ENCODE assay signal across 14 cellular contexts in genomic region chr15:86115138-86115801, GRCh38. TPM values are rescaled to one million over a fixed set of nuclear protein-coding genes. Genes with fewer than 3 reads are reported as not detected.
A peak's percentile ranks its signal among the peaks of the same experiment; 100 is the strongest.
DNase-seq lines count a peak whose midpoint lies in the region; ATAC-seq and TF ChIP-seq lines count a peak whose summit lies in the region.
"Had no signal": no experiment of that assay in that cellular context is flagged by ENCODE, and none has a peak within 500 bp of the region (broad histone marks: within the 10 kb centered on the region; RNA-seq: fewer than 3 reads in every experiment).

No MANE protein-coding gene starts in this region.

- H3K27ac ChIP-seq in RWPE2 (ENCODE audit: poor library complexity, severe bottlenecking) = no peak overlapping the region
- H3K27ac ChIP-seq in hepatocyte = no peak overlapping the region
- no peak overlapping the region for H3K27ac ChIP-seq in upper lobe of right lung
- H3K27ac ChIP-seq: 22Rv1, KMS-11, sigmoid colon had no signal

- no peaks in the 10 kb centered on the region for H3K9me2 ChIP-seq in hepatocyte (replicated peaks; ENCODE audit: insufficient read depth)

- no peaks in the 10 kb centered on the region for H3K79me2 ChIP-seq in hepatocyte

- H3K4me3 ChIP-seq in RWPE2 (ENCODE audit: severe bottlenecking) (no peak overlapping the region), hepatocyte (no peak overlapping the region), upper lobe of right lung (no peak overlapping the region)
- H3K4me3 ChIP-seq: mucosa of descending colon, sigmoid colon had no signal

- 65% methylated on average over 4 of the region's 4 CpGs for WGBS in hepatocyte (ENCODE audit: low lambda C conversion rate, missing lambda C conversion rate)

- peak; percentile 68 for TF ChIP-seq CTCF in RWPE2 (IDR thresholded peaks at IDR 0.05; ENCODE audit: poor library complexity, severe bottlenecking)
- TF ChIP-seq CTCF in hepatocyte (IDR thresholded peaks at IDR 0.05; ENCODE audit: poor library complexity) = peak; percentile 59
- TF ChIP-seq CTCF in upper lobe of right lung (IDR thresholded peaks at IDR 0.05) = peak; percentile 21
- TF ChIP-seq CTCF in chondrocyte (IDR thresholded peaks at IDR 0.05) = no peak

- no peaks in the 10 kb centered on the region for H3K9me3 ChIP-seq in RWPE2 (ENCODE audit: severe bottlenecking)
- H3K9me3 ChIP-seq in hepatocyte (ENCODE audit: low read depth) = no peaks in the 10 kb centered on the region
- H3K9me3 ChIP-seq in upper lobe of right lung = no peaks in the 10 kb centered on the region
- H3K9me3 ChIP-seq: mucosa of descending colon, sigmoid colon had no signal

- no peaks in the 10 kb centered on the region for H4K20me1 ChIP-seq in hepatocyte (ENCODE audit: insufficient read depth, poor library complexity, severe bottlenecking)

- H3K27me3 ChIP-seq in RWPE2 (ENCODE audit: insufficient read depth, poor library complexity, severe bottlenecking) = peaks cover 33% of the 10 kb centered on the region
- H3K27me3 ChIP-seq in hepatocyte = no peaks in the 10 kb centered on the region
- H3K27me3 ChIP-seq in upper lobe of right lung = no peaks in the 10 kb centered on the region
- H3K27me3 ChIP-seq: sigmoid colon had no signal

- H3K27ac Mint-ChIP-seq in chondrocyte (ENCODE audit: unreplicated experiment) = no peak overlapping the region
- H3K27ac Mint-ChIP-seq: activated CD8-positive, alpha-beta T cell treated with anti-CD3 and anti-CD28 coated beads, Interleukin-2, amount 10 ng/mL, durations not matched to agents 7 days and 5 days had no signal

- H3K27me3 Mint-ChIP-seq in chondrocyte (ENCODE audit: low read depth) = peaks cover 1% of the 10 kb centered on the region

- H3K4me1 Mint-ChIP-seq in chondrocyte (ENCODE audit: low read depth) = no peaks in the 10 kb centered on the region

- no peaks in the 10 kb centered on the region for H3K9me3 Mint-ChIP-seq in chondrocyte (ENCODE audit: low read depth)

- intact Hi-C loops in upper lobe of right lung (cut with DNase I) = no loop called here

- H3K36me3 ChIP-seq in RWPE2 (ENCODE audit: low read depth) (no peaks in the 10 kb centered on the region), hepatocyte (replicated peaks; ENCODE audit: insufficient read depth, low read depth) (no peaks in the 10 kb centered on the region), upper lobe of right lung (no peaks in the 10 kb centered on the region)
- H3K36me3 ChIP-seq: sigmoid colon had no signal

- peak; percentile 31 for DNase-seq in DMS 273 (lab: John Stamatoyannopoulos, UW; ENCODE audit: unreplicated experiment)
- DNase-seq in DMS 273 treated with DMSO at 0.1 percent for 48 hours (lab: John Stamatoyannopoulos, UW) = no peak
- DNase-seq in RWPE2 (ENCODE audit: low spot score) = no peak
- peak; percentile 13 for DNase-seq in hepatocyte (ENCODE audit: low spot score)
- no peak for DNase-seq in upper lobe of right lung
- no peak for DNase-seq in chondrocyte (ENCODE audit: low spot score)
- DNase-seq: activated CD8-positive, alpha-beta T cell treated with anti-CD3 and anti-CD28 coated beads, Interleukin-2, amount 10 ng/mL, durations not matched to agents 7 days and 5 days; central memory CD4-positive, alpha-beta T cell; mucosa of descending colon; sigmoid colon had no signal

- H3K4me3 Mint-ChIP-seq in chondrocyte (ENCODE audit: unreplicated experiment) = no peak overlapping the region
- H3K4me3 Mint-ChIP-seq: activated CD8-positive, alpha-beta T cell treated with anti-CD3 and anti-CD28 coated beads, Interleukin-2, amount 10 ng/mL, durations not matched to agents 7 days and 5 days had no signal

- ATAC-seq in RWPE2 (ENCODE audit: low read depth) (peak; percentile 52; the same call in 2 of the 3 replicates), upper lobe of right lung (no peak), HG03571 (IDR thresholded peaks at IDR 0.05; ENCODE audit: unreplicated experiment) (no peak), GM19328 (IDR thresholded peaks at IDR 0.05; ENCODE audit: unreplicated experiment) (no peak)
- ATAC-seq: activated CD8-positive, alpha-beta T cell treated with anti-CD3 and anti-CD28 coated beads, Interleukin-2, amount 10 ng/mL, durations not matched to agents 7 days and 5 days; mucosa of descending colon had no signal

- H3K4me1 ChIP-seq in RWPE2 (ENCODE audit: insufficient read depth, poor library complexity, severe bottlenecking) (no peaks in the 10 kb centered on the region), hepatocyte (ENCODE audit: insufficient read depth) (no peaks in the 10 kb centered on the region), upper lobe of right lung (no peaks in the 10 kb centered on the region)
- H3K4me1 ChIP-seq: sigmoid colon had no signal

- no peaks in the 10 kb centered on the region for H3K36me3 Mint-ChIP-seq in chondrocyte (ENCODE audit: low read depth)

- H3K4me2 ChIP-seq in hepatocyte = no peak overlapping the region
- H3K4me2 ChIP-seq: KMS-11 had no signal

- H2AFZ ChIP-seq in hepatocyte = no peak overlapping the region

RNA-seq across cellular contexts. Expression of gene AGBL1, which starts 35.6 kb away (rescaled TPM):
- total RNA-seq in hepatocyte = 0.12 TPM in 1 of 2 replicates, not detected in the other
- not detected in 2 replicates for polyA plus RNA-seq in hepatocyte
- 6.5 TPM for total RNA-seq in upper lobe of right lung
- total RNA-seq in chondrocyte = not detected in 3 replicates
- total RNA-seq: activated CD8-positive, alpha-beta T cell treated with anti-CD3 and anti-CD28 coated beads, Interleukin-2, amount 10 ng/mL, durations not matched to agents 7 days and 5 days had no signal
- polyA plus RNA-seq: sigmoid colon had no signal

Comparison
In these comparisons a context has a peak if more than half of its experiments do, and no peak if none do; other contexts are left out.
1. DNase-seq: peak in DMS 273 (single experiment) and hepatocyte (single experiment); none in DMS 273 treated with DMSO at 0.1 percent for 48 hours (single experiment), RWPE2 (single experiment), upper lobe of right lung (single experiment) and chondrocyte (single experiment).